Comparison of ENCODE assay signal across 21 cellular contexts in the genomic region with DNA sequence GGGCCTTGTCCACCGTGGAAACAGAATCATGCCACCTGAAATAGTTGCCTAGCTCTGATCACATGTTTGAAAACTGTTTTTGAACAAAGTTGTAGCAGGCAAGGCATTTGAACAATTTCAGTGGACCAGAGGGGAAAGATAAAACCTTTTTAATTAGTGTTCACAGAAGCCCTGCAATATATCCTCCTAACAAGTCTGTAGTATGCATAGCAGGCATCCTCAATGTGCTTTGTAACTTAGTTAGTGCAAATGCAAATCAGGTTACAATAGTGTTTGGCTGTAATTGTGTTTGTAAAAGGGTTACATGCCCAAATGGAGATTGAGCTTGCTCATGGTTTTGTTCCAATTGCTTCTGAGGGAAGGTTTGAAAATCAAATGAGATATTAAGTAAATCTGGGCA.
"Had no signal": no experiment of that assay in that cellular context is flagged by ENCODE, and none has a peak within 500 bp of the region (broad histone marks: within the 10 kb centered on the region; RNA-seq: fewer than 3 reads in every experiment).

No MANE protein-coding gene starts in this region.

- H3K36me3 Mint-ChIP-seq: immature natural killer cell; naive thymus-derived CD8-positive, alpha-beta T cell; stimulated activated naive B cell treated with anti-CD40 and anti-IgM and Interleukin-4, amounts not matched to agents 10 μg/mL and 1 μg/mL and 100 μg/mL, for 72 hours had no signal

- ATAC-seq: gastroesophageal sphincter; left cardiac atrium; mucosa of descending colon; naive thymus-derived CD8-positive, alpha-beta T cell; stimulated activated naive B cell treated with anti-CD40 and anti-IgM and Interleukin-4, amounts not matched to agents 10 μg/mL and 1 μg/mL and 100 μg/mL, for 72 hours; stimulated activated naive CD8-positive, alpha-beta T cell treated with anti-CD3 and anti-CD28 coated beads, Interleukin-15, amount 100 ng/mL, for 72 hours had no signal

- H3K4me3 Mint-ChIP-seq: immature natural killer cell; naive thymus-derived CD8-positive, alpha-beta T cell; stimulated activated naive B cell treated with anti-CD40 and anti-IgM and Interleukin-4, amounts not matched to agents 10 μg/mL and 1 μg/mL and 100 μg/mL, for 72 hours; stimulated activated naive CD8-positive, alpha-beta T cell treated with anti-CD3 and anti-CD28 coated beads, Interleukin-15, amount 100 ng/mL, for 72 hours had no signal

- H3K4me1 ChIP-seq: esophagus muscularis mucosa, gastroesophageal sphincter, right atrium auricular region, sigmoid colon, transverse colon had no signal

- H3K4me3 ChIP-seq: esophagus muscularis mucosa, gastroesophageal sphincter, mucosa of descending colon, right atrium auricular region, sigmoid colon, skin epidermis, thoracic aorta, transverse colon had no signal

- DNase-seq: effector memory CD4-positive, alpha-beta T cell; glutamatergic neuron; immature natural killer cell; kidney; left cardiac atrium; mucosa of descending colon; naive thymus-derived CD8-positive, alpha-beta T cell; posterior cingulate gyrus; sigmoid colon; stimulated activated CD4-positive, alpha-beta T cell treated with anti-CD3 and anti-CD28 coated beads, Interleukin-2, amount 100 ng/mL, for 24 hours; stimulated activated CD4-positive, alpha-beta T cell treated with anti-CD3 and anti-CD28 coated beads, Interleukin-4, amount 100 ng/mL, for 4 hours; stimulated activated naive B cell treated with anti-CD40 and anti-IgM and Interleukin-4, amounts not matched to agents 10 μg/mL and 1 μg/mL and 100 μg/mL, for 72 hours; stimulated activated naive CD8-positive, alpha-beta T cell treated with anti-CD3 and anti-CD28 coated beads, Interleukin-15, amount 100 ng/mL, for 72 hours; transverse colon had no signal

- H3K27ac Mint-ChIP-seq: immature natural killer cell; naive thymus-derived CD8-positive, alpha-beta T cell; stimulated activated naive B cell treated with anti-CD40 and anti-IgM and Interleukin-4, amounts not matched to agents 10 μg/mL and 1 μg/mL and 100 μg/mL, for 72 hours; stimulated activated naive CD8-positive, alpha-beta T cell treated with anti-CD3 and anti-CD28 coated beads, Interleukin-15, amount 100 ng/mL, for 72 hours had no signal

- H3K9me3 Mint-ChIP-seq: naive thymus-derived CD8-positive, alpha-beta T cell; stimulated activated naive B cell treated with anti-CD40 and anti-IgM and Interleukin-4, amounts not matched to agents 10 μg/mL and 1 μg/mL and 100 μg/mL, for 72 hours; stimulated activated naive CD8-positive, alpha-beta T cell treated with anti-CD3 and anti-CD28 coated beads, Interleukin-15, amount 100 ng/mL, for 72 hours had no signal

- H3K4me1 Mint-ChIP-seq: immature natural killer cell; stimulated activated naive B cell treated with anti-CD40 and anti-IgM and Interleukin-4, amounts not matched to agents 10 μg/mL and 1 μg/mL and 100 μg/mL, for 72 hours; stimulated activated naive CD8-positive, alpha-beta T cell treated with anti-CD3 and anti-CD28 coated beads, Interleukin-15, amount 100 ng/mL, for 72 hours had no signal

- FAIRE-seq: endometrium had no signal

- H3K36me3 ChIP-seq: esophagus muscularis mucosa, gastroesophageal sphincter, neutrophil, right atrium auricular region, sigmoid colon, thoracic aorta, transverse colon had no signal

- H3K27me3 ChIP-seq: right atrium auricular region, sigmoid colon, transverse colon had no signal

- H3K27ac ChIP-seq: esophagus muscularis mucosa, gastroesophageal sphincter, neutrophil, right atrium auricular region, sigmoid colon, skin epidermis, thoracic aorta, transverse colon had no signal

- H3K9me3 ChIP-seq: esophagus muscularis mucosa, gastroesophageal sphincter, mucosa of descending colon, neutrophil, right atrium auricular region, sigmoid colon, thoracic aorta, transverse colon had no signal
